In the genomic region with DNA sequence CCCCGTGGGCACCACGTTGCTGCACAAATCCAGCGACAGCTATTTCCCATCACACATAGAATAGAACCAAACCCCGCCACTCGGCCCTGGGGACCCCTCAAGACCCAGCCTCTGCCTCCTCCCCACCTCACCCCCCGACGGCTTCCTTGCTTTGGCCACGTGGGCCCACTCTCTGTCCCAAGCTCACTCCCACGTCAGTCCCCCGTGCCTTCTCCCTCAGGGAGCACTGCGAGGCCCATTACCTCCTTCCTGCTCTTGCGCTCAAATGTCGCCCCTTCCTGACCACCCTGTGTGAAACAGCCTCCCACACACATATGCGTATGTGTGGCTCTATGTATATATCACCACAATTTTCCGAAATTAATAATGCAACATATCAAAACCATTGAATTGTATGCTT, we compare ENCODE assay signal across 1 cellular context.
TF ChIP-seq lines count a peak whose summit lies in the region.

No MANE protein-coding gene starts in this region.

TF ChIP-seq in SK-N-SH, 30 proteins besides CTCF, POLR2A, EP300 and RAD21 (continued from another document):
- TF ChIP-seq, protein P1, sequence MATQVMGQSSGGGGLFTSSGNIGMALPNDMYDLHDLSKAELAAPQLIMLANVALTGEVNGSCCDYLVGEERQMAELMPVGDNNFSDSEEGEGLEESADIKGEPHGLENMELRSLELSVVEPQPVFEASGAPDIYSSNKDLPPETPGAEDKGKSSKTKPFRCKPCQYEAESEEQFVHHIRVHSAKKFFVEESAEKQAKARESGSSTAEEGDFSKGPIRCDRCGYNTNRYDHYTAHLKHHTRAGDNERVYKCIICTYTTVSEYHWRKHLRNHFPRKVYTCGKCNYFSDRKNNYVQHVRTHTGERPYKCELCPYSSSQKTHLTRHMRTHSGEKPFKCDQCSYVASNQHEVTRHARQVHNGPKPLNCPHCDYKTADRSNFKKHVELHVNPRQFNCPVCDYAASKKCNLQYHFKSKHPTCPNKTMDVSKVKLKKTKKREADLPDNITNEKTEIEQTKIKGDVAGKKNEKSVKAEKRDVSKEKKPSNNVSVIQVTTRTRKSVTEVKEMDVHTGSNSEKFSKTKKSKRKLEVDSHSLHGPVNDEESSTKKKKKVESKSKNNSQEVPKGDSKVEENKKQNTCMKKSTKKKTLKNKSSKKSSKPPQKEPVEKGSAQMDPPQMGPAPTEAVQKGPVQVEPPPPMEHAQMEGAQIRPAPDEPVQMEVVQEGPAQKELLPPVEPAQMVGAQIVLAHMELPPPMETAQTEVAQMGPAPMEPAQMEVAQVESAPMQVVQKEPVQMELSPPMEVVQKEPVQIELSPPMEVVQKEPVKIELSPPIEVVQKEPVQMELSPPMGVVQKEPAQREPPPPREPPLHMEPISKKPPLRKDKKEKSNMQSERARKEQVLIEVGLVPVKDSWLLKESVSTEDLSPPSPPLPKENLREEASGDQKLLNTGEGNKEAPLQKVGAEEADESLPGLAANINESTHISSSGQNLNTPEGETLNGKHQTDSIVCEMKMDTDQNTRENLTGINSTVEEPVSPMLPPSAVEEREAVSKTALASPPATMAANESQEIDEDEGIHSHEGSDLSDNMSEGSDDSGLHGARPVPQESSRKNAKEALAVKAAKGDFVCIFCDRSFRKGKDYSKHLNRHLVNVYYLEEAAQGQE (IDR thresholded peaks at IDR 0.05; ENCODE audit: low read depth, low read length) = no peak
- TF ChIP-seq TEAD4 (IDR thresholded peaks at IDR 0.05; ENCODE audit: borderline replicate concordance, insufficient read depth) (no peak), EZH2phosphoT487 (IDR thresholded peaks at IDR 0.05; ENCODE audit: borderline replicate concordance, low read depth) (no peak), POLR2AphosphoS5 (IDR thresholded peaks at IDR 0.05; ENCODE audit: low read depth, low read length) (no peak), NFIC (IDR thresholded peaks at IDR 0.05; ENCODE audit: borderline replicate concordance) (no peak), SIN3A (IDR thresholded peaks at IDR 0.05; ENCODE audit: borderline replicate concordance, low read depth, low read length) (no peak), RXRA (IDR thresholded peaks at IDR 0.05; ENCODE audit: borderline replicate concordance, low read depth) (no peak), TCF12 (IDR thresholded peaks at IDR 0.05) (no peak), MEF2A (IDR thresholded peaks at IDR 0.05; ENCODE audit: borderline replicate concordance, low read depth) (no peak), YY1 (IDR thresholded peaks at IDR 0.05; ENCODE audit: low read depth) (no peak), ELF1 (IDR thresholded peaks at IDR 0.05) (no peak), CHD2 (IDR thresholded peaks at IDR 0.05; ENCODE audit: low read length, partially characterized antibody) (no peak), FOXM1 (IDR thresholded peaks at IDR 0.05; ENCODE audit: low read depth) (no peak), JUND (IDR thresholded peaks at IDR 0.05) (no peak)
